ENCODE assay signal across 11 cellular contexts in the genomic region with DNA sequence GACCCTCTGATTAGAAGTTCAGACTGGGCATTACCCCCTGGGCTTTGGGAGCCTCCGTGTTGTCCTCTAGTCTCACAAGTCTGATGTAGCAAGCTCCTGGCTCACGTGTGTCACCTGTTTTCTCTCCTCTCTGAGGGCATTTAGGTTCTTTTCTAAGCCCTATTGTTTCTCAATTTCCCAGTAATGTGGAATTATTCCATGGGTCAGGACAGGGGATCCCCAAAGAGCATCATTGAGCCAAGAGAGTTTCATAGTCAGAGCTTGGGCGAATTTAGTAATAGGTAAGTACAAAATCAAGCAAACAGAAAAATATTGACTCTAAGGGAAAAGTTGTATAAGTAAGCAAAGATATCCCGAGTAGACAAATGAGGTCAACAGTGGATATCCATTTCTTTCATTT. TPM values are rescaled to one million over a fixed set of nuclear protein-coding genes. Genes with fewer than 3 reads are reported as not detected.
DNase-seq lines count a peak whose midpoint lies in the region; ATAC-seq and TF ChIP-seq lines count a peak whose summit lies in the region.
"Had no signal": no experiment of that assay in that cellular context is flagged by ENCODE, and none has a peak within 500 bp of the region (broad histone marks: within the 10 kb centered on the region; RNA-seq: fewer than 3 reads in every experiment).

No MANE protein-coding gene starts in this region.

- H3K4me3 ChIP-seq in left ventricle myocardium inferior (no peak overlapping the region), heart right ventricle (no peak overlapping the region), body of pancreas (no peak overlapping the region), upper lobe of left lung (no peak overlapping the region)
- H3K4me3 ChIP-seq: ovary had no signal

- intact Hi-C loops in left ventricle myocardium inferior (cut with micrococcal nuclease), result no loop called here
- intact Hi-C loops in heart right ventricle (cut with DNase I), result no loop called here
- intact Hi-C loops in body of pancreas (cut with DNase I), result no loop called here

- ATAC-seq in heart right ventricle (no peak), body of pancreas (no peak), naive B cell (ENCODE audit: low read depth in 2 of 2) (no peak), upper lobe of left lung (ENCODE audit: low FRiP score in 2 of 2) (no peak)

- peaks cover 0 to under 1% of the 10 kb centered on the region in 2 donors for H3K36me3 Mint-ChIP-seq in naive B cell

- in situ Hi-C loops in G401 (cut with HindIII; ENCODE audit: low sequenced_read_pairs), result no loop called here

- peaks cover 27% of the 10 kb centered on the region for H3K4me1 ChIP-seq in left ventricle myocardium inferior
- peaks cover 0 to 61% (median 21%) of the 10 kb centered on the region in 9 donors for H3K4me1 ChIP-seq in heart right ventricle
- peaks cover 38% of the 10 kb centered on the region for H3K4me1 ChIP-seq in body of pancreas
- H3K4me1 ChIP-seq in upper lobe of left lung, result peaks cover 19 to 36% (median 28%) of the 10 kb centered on the region in 4 donors

- DNase-seq in left ventricle myocardium inferior, result no peak
- DNase-seq in heart right ventricle, result no peak
- DNase-seq in body of pancreas, result no peak
- DNase-seq in naive B cell, result no peak
- no peak for DNase-seq in upper lobe of left lung
- DNase-seq in NCI-H2081 treated with DMSO at 0.1 percent for 48 hours (lab: John Stamatoyannopoulos, UW), result no peak
- no peak for DNase-seq in G401 (ENCODE audit: low spot score)
- DNase-seq in DMS153 (lab: John Stamatoyannopoulos, UW), result no peak
- DNase-seq: NCI-H2107, ovary had no signal

- 85 to 87% methylated on average over 4 of the region's 4 CpGs for WGBS in heart right ventricle, 2 donors
- 51% methylated on average over 4 of the region's 4 CpGs for WGBS in body of pancreas, 2 donors
- WGBS in upper lobe of left lung, 2 donors, result 69 to 80% methylated on average over 4 of the region's 4 CpGs

- peak overlapping the region in 5 of 6 donors; percentile 77 to 95 (median 90) for H3K27ac Mint-ChIP-seq in naive B cell

- no peaks in the 10 kb centered on the region for H3K9me3 Mint-ChIP-seq in naive B cell

- TF ChIP-seq CTCF in left ventricle myocardium inferior (IDR thresholded peaks at IDR 0.05; ENCODE audit: borderline replicate concordance) (no peak), heart right ventricle (IDR thresholded peaks at IDR 0.05) (no peak), body of pancreas (IDR thresholded peaks at IDR 0.05) (no peak), upper lobe of left lung (IDR thresholded peaks at IDR 0.05) (no peak)

- H3K27ac ChIP-seq in left ventricle myocardium inferior (replicated peaks) (peak overlapping the region; percentile 57), heart right ventricle (peak overlapping the region in 2 of 10 donors; percentile 35 to 90), body of pancreas (peak overlapping the region in 3 of 4 donors; percentile 33 to 75 (median 47)), upper lobe of left lung (peak overlapping the region; percentile 59 to 77 (median 74))
- H3K27ac ChIP-seq: KMS-11, ovary had no signal

- H3K4me1 Mint-ChIP-seq in naive B cell, result peaks cover 41 to 64% (median 61%) of the 10 kb centered on the region in 3 donors

- H3K27me3 ChIP-seq in left ventricle myocardium inferior (ENCODE audit: low read depth) (no peaks in the 10 kb centered on the region), heart right ventricle (no peaks in the 10 kb centered on the region), body of pancreas (no peaks in the 10 kb centered on the region), upper lobe of left lung (no peaks in the 10 kb centered on the region)
- H3K27me3 ChIP-seq: ovary had no signal

- no peaks in the 10 kb centered on the region for H3K9me3 ChIP-seq in left ventricle myocardium inferior (replicated peaks)
- H3K9me3 ChIP-seq in heart right ventricle, result no peaks in the 10 kb centered on the region
- H3K9me3 ChIP-seq in body of pancreas, result no peaks in the 10 kb centered on the region
- no peaks in the 10 kb centered on the region for H3K9me3 ChIP-seq in upper lobe of left lung
- H3K9me3 ChIP-seq: ovary had no signal

- peaks cover 8% of the 10 kb centered on the region for H3K36me3 ChIP-seq in left ventricle myocardium inferior
- peaks cover 0 to 47% (median 2%) of the 10 kb centered on the region in 9 donors for H3K36me3 ChIP-seq in heart right ventricle
- peaks cover 0 to 4% of the 10 kb centered on the region in 2 donors for H3K36me3 ChIP-seq in body of pancreas (replicated peaks in 1 of 2; ENCODE audit: insufficient read depth in 1 of 2, low read depth in 2 of 2)
- H3K36me3 ChIP-seq in upper lobe of left lung, result peaks cover 0 to 17% (median 13%) of the 10 kb centered on the region in 4 donors
- H3K36me3 ChIP-seq: ovary had no signal

- TF ChIP-seq EP300 in upper lobe of left lung (IDR thresholded peaks at IDR 0.05), result no peak

- no peaks in the 10 kb centered on the region for H3K27me3 Mint-ChIP-seq in naive B cell

- peak overlapping the region in 5 of 8 donors; percentile 15 to 83 (median 59) for H3K4me3 Mint-ChIP-seq in naive B cell

- TF ChIP-seq POLR2A in body of pancreas (IDR thresholded peaks at IDR 0.05) (no peak), upper lobe of left lung (IDR thresholded peaks at IDR 0.05) (no peak)

RNA-seq across cellular contexts. Expression of a gene that starts 57.3 kb away (rescaled TPM):
- total RNA-seq in left ventricle myocardium inferior (38.6 TPM), heart right ventricle (10 to 100 TPM; 34.7 to 51.5 (median 36.8) TPM), body of pancreas (10 to 100 TPM; 48.8 to 53.4 TPM), upper lobe of left lung (100 to 1,000 TPM in 2 of 6 donors, 10 to 100 TPM in 4; 53.0 to 264 (median 63.8) TPM)
- polyA plus RNA-seq in heart right ventricle (10 to 100 TPM; 38.6 to 38.8 TPM), naive B cell (ENCODE audit: low read depth in 6 of 6) (10 to 100 TPM; 11.9 to 28.1 (median 16.2) TPM)
- 76.9 and 77.8 TPM in 2 replicates for total RNA-seq in G401 (2014; rRNA removed; shearing (Covaris generic))
